Comparison of ENCODE assay signal across 1 cellular context in genomic region chr16:79253100-79253631, GRCh38.
TF ChIP-seq lines count a peak whose summit lies in the region.

No MANE protein-coding gene starts in this region.

TF ChIP-seq in HepG2, 621 proteins besides CTCF, POLR2A, EP300 and RAD21 (continued from another document and continues in another):
- TF ChIP-seq PAXIP1 (CRISPR knock-in tag; conservative IDR thresholded peaks at IDR 0.05) (peak; percentile 44; the same call in 1 of the 2 replicates), MZF1 (CRISPR knock-in tag; IDR thresholded peaks at IDR 0.05; ENCODE audit: borderline replicate concordance) (no peak), PITX1 (CRISPR knock-in tag; IDR thresholded peaks at IDR 0.05) (peak; percentile 60; the same call in 1 of the 2 replicates), SMC3 (IDR thresholded peaks at IDR 0.05; ENCODE audit: low read length) (no peak), ZNF337 (CRISPR knock-in tag; IDR thresholded peaks at IDR 0.05; ENCODE audit: borderline replicate concordance, low read depth) (no peak), GATAD1 (CRISPR knock-in tag; IDR thresholded peaks at IDR 0.05) (no peak), HHEX (CRISPR knock-in tag; IDR thresholded peaks at IDR 0.05) (no peak), SMYD3 (CRISPR knock-in tag; IDR thresholded peaks at IDR 0.05) (no peak), NFYB (CRISPR knock-in tag; IDR thresholded peaks at IDR 0.05) (0 out of 2 replicates have a peak, but pooled peaks have one; percentile 19), STAG1 (CRISPR knock-in tag; IDR thresholded peaks at IDR 0.05) (no peak), ZNF891 (CRISPR knock-in tag; IDR thresholded peaks at IDR 0.05) (no peak), NR2F6 (IDR thresholded peaks at IDR 0.05) (0 out of 2 replicates have a peak, but pooled peaks have one; percentile 9), NR2F6 (CRISPR knock-in tag; IDR thresholded peaks at IDR 0.05) (0 out of 2 replicates have a peak, but pooled peaks have one; percentile 17), NR2F1 (CRISPR knock-in tag; IDR thresholded peaks at IDR 0.05) (0 out of 4 replicates have a peak, but pooled peaks of 1 of the 2 experiments have one; percentile 20), ZNF138 (CRISPR knock-in tag; IDR thresholded peaks at IDR 0.05; ENCODE audit: low read depth) (0 out of 2 replicates have a peak, but pooled peaks have one; percentile 35), HNF4A (CRISPR knock-in tag; IDR thresholded peaks at IDR 0.05) (peak; percentile 67), E2F5 (CRISPR knock-in tag; conservative IDR thresholded peaks at IDR 0.05) (no peak), SOX6 (IDR thresholded peaks at IDR 0.05) (no peak), SOX6 (CRISPR knock-in tag; IDR thresholded peaks at IDR 0.05) (no peak), HMGXB4 (CRISPR knock-in tag; IDR thresholded peaks at IDR 0.05; ENCODE audit: borderline replicate concordance in 1 of 2, low read depth in 1 of 2) (no peak), ZMYM3 (CRISPR knock-in tag; IDR thresholded peaks at IDR 0.05) (no peak), CEBPZ (IDR thresholded peaks at IDR 0.05; ENCODE audit: low read length) (no peak), AGO2 (optimal IDR thresholded peaks at IDR 0.05; ENCODE audit: low read depth, low read length) (no peak), PBX3 (CRISPR knock-in tag; IDR thresholded peaks at IDR 0.05; ENCODE audit: borderline replicate concordance) (no peak), SNAPC2 (CRISPR knock-in tag; IDR thresholded peaks at IDR 0.05) (no peak), STAT6 (CRISPR knock-in tag; IDR thresholded peaks at IDR 0.05; ENCODE audit: borderline replicate concordance) (no peak), EED (CRISPR knock-in tag; IDR thresholded peaks at IDR 0.05) (no peak), ZNF225 (CRISPR knock-in tag; IDR thresholded peaks at IDR 0.05) (no peak), ZNF747 (CRISPR knock-in tag; IDR thresholded peaks at IDR 0.05; ENCODE audit: borderline replicate concordance) (0 out of 2 replicates have a peak, but pooled peaks have one; percentile 49), RCOR2 (CRISPR knock-in tag; IDR thresholded peaks at IDR 0.05) (no peak), ZNF407 (CRISPR knock-in tag; IDR thresholded peaks at IDR 0.05; ENCODE audit: not compliant biosample characterization) (no peak), ATF6 (CRISPR knock-in tag; conservative IDR thresholded peaks at IDR 0.05) (no peak), ZNF543 (CRISPR knock-in tag; IDR thresholded peaks at IDR 0.05) (no peak), ZNF746 (CRISPR knock-in tag; IDR thresholded peaks at IDR 0.05) (no peak), ZNF550 (CRISPR knock-in tag; IDR thresholded peaks at IDR 0.05; ENCODE audit: borderline replicate concordance) (no peak)
